Comparison of ENCODE assay signal across 22 cellular contexts in genomic region chr11:127270848-127271247, GRCh38.
"Had no signal": no experiment of that assay in that cellular context is flagged by ENCODE, and none has a peak within 500 bp of the region (broad histone marks: within the 10 kb centered on the region; RNA-seq: fewer than 3 reads in every experiment).

No MANE protein-coding gene starts in this region.

- ATAC-seq: stimulated activated effector memory CD8-positive, alpha-beta T cell treated with anti-CD3 and anti-CD28 coated beads, Interleukin-12 subunit alpha, Interleukin-12 subunit beta, amount 100 ng/mL, for 72 hours; stimulated activated memory B cell treated with anti-CD40 and anti-IgM and Interleukin-4, amounts not matched to agents 10 μg/mL and 1 μg/mL and 100 μg/mL, for 72 hours; stimulated activated naive B cell treated with anti-CD40 and anti-IgM and Interleukin-4, amounts not matched to agents 10 μg/mL and 1 μg/mL and 100 μg/mL, for 72 hours; stimulated activated naive CD8-positive, alpha-beta T cell treated with anti-CD3 and anti-CD28 coated beads, Interleukin-15, amount 100 ng/mL, for 72 hours; stimulated activated naive CD8-positive, alpha-beta T cell treated with anti-CD3 and anti-CD28 coated beads, Interleukin-15, Interleukin-2, amounts not matched to agents 100 U/mL and 50 U/mL, for 24 hours; upper lobe of right lung had no signal

- DNase-seq: stimulated activated CD4-positive, alpha-beta T cell treated with anti-CD3 and anti-CD28 coated beads, Interleukin-2, amount 100 ng/mL, for 48 hours; stimulated activated CD4-positive, alpha-beta T cell treated with anti-CD3 and anti-CD28 coated beads, Interleukin-4, amount 100 ng/mL, for 1 hour; stimulated activated CD4-positive, alpha-beta T cell treated with anti-CD3 and anti-CD28 coated beads, Interleukin-4, amount 100 ng/mL, for 24 hours; stimulated activated CD4-positive, alpha-beta T cell treated with anti-CD3 and anti-CD28 coated beads, Interleukin-4, amount 100 ng/mL, for 4 hours; stimulated activated CD8-positive, alpha-beta memory T cell treated with anti-CD3 and anti-CD28 coated beads, Interleukin-4, amount 100 ng/mL, for 48 hours; stimulated activated naive B cell treated with anti-CD40 and anti-IgM and Interleukin-4, amounts not matched to agents 10 μg/mL and 1 μg/mL and 100 μg/mL, for 72 hours; stimulated activated naive CD4-positive, alpha-beta T cell; stimulated activated naive CD4-positive, alpha-beta T cell treated with Interleukin-2 at 50 U/mL for 16 hours; stimulated activated naive CD8-positive, alpha-beta T cell treated with anti-CD3 and anti-CD28 coated beads, Interleukin-15, amount 100 ng/mL, for 72 hours; stimulated activated naive CD8-positive, alpha-beta T cell treated with anti-CD3 and anti-CD28 coated beads, Interleukin-15, Interleukin-2, amounts not matched to agents 100 U/mL and 50 U/mL, for 24 hours; stomach; substantia nigra; testis; thyroid gland; tibial artery; transverse colon; trophoblast cell; upper lobe of left lung; upper lobe of right lung; uterus had no signal
